11 cellular contexts compared by ENCODE assay signal in genomic region chr10:104424719-104425118, GRCh38.
DNase-seq lines count a peak whose midpoint lies in the region; ATAC-seq, FAIRE-seq and TF ChIP-seq lines count a peak whose summit lies in the region.
"Had no signal": no experiment of that assay in that cellular context is flagged by ENCODE, and none has a peak within 500 bp of the region (broad histone marks: within the 10 kb centered on the region; RNA-seq: fewer than 3 reads in every experiment).

No MANE protein-coding gene starts in this region.

- DNase-seq in EH (ENCODE audit: low read depth) = peak; percentile 37
- DNase-seq in HT1080 (ENCODE audit: low read depth) = peak; percentile 72
- no peak for DNase-seq in stimulated activated CD4-positive, alpha-beta T cell treated with anti-CD3 and anti-CD28 coated beads, Interleukin-4, amount 100 ng/mL, for 4 hours
- DNase-seq in cardiac septum (ENCODE audit: low spot score) = no peak
- no peak for DNase-seq in H54 (ENCODE audit: insufficient read length, low spot score)
- DNase-seq in frontal cortex (ENCODE audit: low spot score in 2 of 2) = no peak
- DNase-seq: glutamatergic neuron; naive thymus-derived CD4-positive, alpha-beta T cell; NCI-H510A had no signal

- ATAC-seq in GM19043 (IDR thresholded peaks at IDR 0.05; ENCODE audit: low read depth, unreplicated experiment) (peak; percentile 85), HG02763 (IDR thresholded peaks at IDR 0.05; ENCODE audit: unreplicated experiment) (peak; percentile 91)
- ATAC-seq: naive thymus-derived CD4-positive, alpha-beta T cell had no signal

- no peak for TF ChIP-seq POLR2A in H54 (IDR thresholded peaks at IDR 0.05; ENCODE audit: low read depth, low read length)

- intact Hi-C loops in cardiac septum (cut with DNase I) = no loop called here

- FAIRE-seq in H54 (lab: Jason Lieb, UNC) = no peak
- FAIRE-seq in frontal cortex (lab: Jason Lieb, UNC) = no peak

Comparison
In these comparisons a context has a peak if more than half of its experiments do, and no peak if none do; other contexts are left out.
1. DNase-seq: peak in EH (single experiment) and HT1080 (single experiment); none in stimulated activated CD4-positive, alpha-beta T cell treated with anti-CD3 and anti-CD28 coated beads, Interleukin-4, amount 100 ng/mL, for 4 hours (0 of 2), cardiac septum (single experiment), H54 (single experiment) and frontal cortex (0 of 2).